1 cellular context compared by ENCODE assay signal in the genomic region with DNA sequence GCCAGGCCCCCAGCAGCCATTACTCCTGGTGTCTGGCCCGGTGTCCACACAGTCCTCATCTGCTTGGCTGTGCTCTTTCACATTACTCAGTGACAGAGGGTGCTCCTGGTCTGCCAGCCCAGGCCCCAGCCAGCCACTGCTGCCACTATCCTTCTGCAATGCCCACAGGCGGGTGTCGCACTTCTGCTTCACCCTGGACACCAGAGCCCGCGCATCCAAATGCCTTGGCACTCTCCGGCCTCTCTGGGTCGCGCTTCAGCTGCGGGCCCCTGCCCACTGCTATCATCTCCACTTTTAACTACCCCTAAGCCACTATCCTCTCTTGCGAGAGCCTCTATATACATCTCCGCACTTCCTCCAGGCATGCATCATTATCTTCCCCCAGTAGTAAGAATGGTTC.
A peak's percentile ranks its signal among the peaks of the same experiment; 100 is the strongest.
TF ChIP-seq lines count a peak whose summit lies in the region.

No MANE protein-coding gene starts in this region.

TF ChIP-seq in HepG2, 621 proteins besides CTCF, POLR2A, EP300 and RAD21 (continued from another document):
- TF ChIP-seq, protein P1, sequence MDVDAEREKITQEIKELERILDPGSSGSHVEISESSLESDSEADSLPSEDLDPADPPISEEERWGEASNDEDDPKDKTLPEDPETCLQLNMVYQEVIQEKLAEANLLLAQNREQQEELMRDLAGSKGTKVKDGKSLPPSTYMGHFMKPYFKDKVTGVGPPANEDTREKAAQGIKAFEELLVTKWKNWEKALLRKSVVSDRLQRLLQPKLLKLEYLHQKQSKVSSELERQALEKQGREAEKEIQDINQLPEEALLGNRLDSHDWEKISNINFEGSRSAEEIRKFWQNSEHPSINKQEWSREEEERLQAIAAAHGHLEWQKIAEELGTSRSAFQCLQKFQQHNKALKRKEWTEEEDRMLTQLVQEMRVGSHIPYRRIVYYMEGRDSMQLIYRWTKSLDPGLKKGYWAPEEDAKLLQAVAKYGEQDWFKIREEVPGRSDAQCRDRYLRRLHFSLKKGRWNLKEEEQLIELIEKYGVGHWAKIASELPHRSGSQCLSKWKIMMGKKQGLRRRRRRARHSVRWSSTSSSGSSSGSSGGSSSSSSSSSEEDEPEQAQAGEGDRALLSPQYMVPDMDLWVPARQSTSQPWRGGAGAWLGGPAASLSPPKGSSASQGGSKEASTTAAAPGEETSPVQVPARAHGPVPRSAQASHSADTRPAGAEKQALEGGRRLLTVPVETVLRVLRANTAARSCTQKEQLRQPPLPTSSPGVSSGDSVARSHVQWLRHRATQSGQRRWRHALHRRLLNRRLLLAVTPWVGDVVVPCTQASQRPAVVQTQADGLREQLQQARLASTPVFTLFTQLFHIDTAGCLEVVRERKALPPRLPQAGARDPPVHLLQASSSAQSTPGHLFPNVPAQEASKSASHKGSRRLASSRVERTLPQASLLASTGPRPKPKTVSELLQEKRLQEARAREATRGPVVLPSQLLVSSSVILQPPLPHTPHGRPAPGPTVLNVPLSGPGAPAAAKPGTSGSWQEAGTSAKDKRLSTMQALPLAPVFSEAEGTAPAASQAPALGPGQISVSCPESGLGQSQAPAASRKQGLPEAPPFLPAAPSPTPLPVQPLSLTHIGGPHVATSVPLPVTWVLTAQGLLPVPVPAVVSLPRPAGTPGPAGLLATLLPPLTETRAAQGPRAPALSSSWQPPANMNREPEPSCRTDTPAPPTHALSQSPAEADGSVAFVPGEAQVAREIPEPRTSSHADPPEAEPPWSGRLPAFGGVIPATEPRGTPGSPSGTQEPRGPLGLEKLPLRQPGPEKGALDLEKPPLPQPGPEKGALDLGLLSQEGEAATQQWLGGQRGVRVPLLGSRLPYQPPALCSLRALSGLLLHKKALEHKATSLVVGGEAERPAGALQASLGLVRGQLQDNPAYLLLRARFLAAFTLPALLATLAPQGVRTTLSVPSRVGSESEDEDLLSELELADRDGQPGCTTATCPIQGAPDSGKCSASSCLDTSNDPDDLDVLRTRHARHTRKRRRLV (CRISPR knock-in tag; IDR thresholded peaks at IDR 0.05), result no peak
- peak; percentile 24 for TF ChIP-seq AGO2 (optimal IDR thresholded peaks at IDR 0.05; ENCODE audit: low read depth, low read length)
TF ChIP-seq in HepG2: peak in this region for 4.
